8 cellular contexts compared by ENCODE assay signal in genomic region chrX:2710041-2710471, GRCh38. TPM values are rescaled to one million over a fixed set of nuclear protein-coding genes. Genes with fewer than 3 reads are reported as not detected.
A peak's percentile ranks its signal among the peaks of the same experiment; 100 is the strongest.
DNase-seq lines count a peak whose midpoint lies in the region; ATAC-seq and TF ChIP-seq lines count a peak whose summit lies in the region.

No MANE protein-coding gene starts in this region.

- no peaks in the 10 kb centered on the region for H3K9me2 ChIP-seq in PC-9 (ENCODE audit: insufficient read depth)

- peak overlapping the region; percentile 25; the same call in 1 of the 2 replicates for H2AFZ ChIP-seq in PC-9

- BruUV-seq in PC-9 (replicated peaks; lab: Mats Ljungman, UMichigan), result TSS peak; percentile 63

- intact Hi-C loops in PC-9 (cut with micrococcal nuclease; ENCODE audit: unreplicated experiment), result no loop called here

- H3K27me3 ChIP-seq in PC-9 (ENCODE audit: insufficient read depth, low read depth), result no peaks in the 10 kb centered on the region
- H3K27me3 ChIP-seq in muscle layer of colon (ENCODE audit: control insufficient read depth in 1 of 2, insufficient read depth in 2 of 2, low read length in 2 of 2), result no peaks in the 10 kb centered on the region

- in situ Hi-C loops in Caki2 (cut with HindIII; ENCODE audit: low pct_unique_long_range_greater_than_20kb, low sequenced_read_pairs), result no loop called here

- H3K9ac ChIP-seq in muscle layer of colon (ENCODE audit: low read length), result no peak overlapping the region

- no peaks in the 10 kb centered on the region for H4K20me1 ChIP-seq in PC-9 (ENCODE audit: insufficient read depth)

- TF ChIP-seq CTCF in PC-9 (conservative IDR thresholded peaks at IDR 0.05), result no peak

- peaks cover 56% of the 10 kb centered on the region for H3K79me2 ChIP-seq in PC-9 (ENCODE audit: low read depth)

- peak overlapping the region; percentile 67 for H3K4me2 ChIP-seq in PC-9

- POLR2A ChIA-PET in PC-9 (lab: Charles Lee; ENCODE audit: unreplicated experiment), result no interaction called here

- H3K4me3 ChIP-seq in PC-9, result peak overlapping the region; percentile 22; the same call in 1 of the 2 replicates
- H3K4me3 ChIP-seq in muscle layer of colon (ENCODE audit: low read depth in 1 of 2, low read length in 2 of 2), result peak overlapping the region in 1 of 2 donors; percentile 26

- DNase-seq in Caki2 (ENCODE audit: low read depth) (peak; percentile 86), PC-9 (peak; percentile 27 to 72), dermis blood vessel endothelial cell (peak; percentile 93), NCI-H1092 (lab: John Stamatoyannopoulos, UW) (no peak), DMS 273 (lab: John Stamatoyannopoulos, UW; ENCODE audit: unreplicated experiment) (no peak)

- ATAC-seq in GM18502 (IDR thresholded peaks at IDR 0.05; ENCODE audit: poor library complexity, unreplicated experiment) (no peak), GM21367 (IDR thresholded peaks at IDR 0.05; ENCODE audit: unreplicated experiment) (no peak)

- H3F3A ChIP-seq in PC-9 (ENCODE audit: insufficient read depth, low read depth), result peaks cover 61% of the 10 kb centered on the region

- H3K27ac ChIP-seq in PC-9 (peak overlapping the region; percentile 73), muscle layer of colon (ENCODE audit: low read depth, low read length) (peak overlapping the region; percentile 55)

- H3K36me3 ChIP-seq in PC-9 (ENCODE audit: low read depth) (no peaks in the 10 kb centered on the region), muscle layer of colon (ENCODE audit: insufficient read depth, low read length) (peaks cover 8% of the 10 kb centered on the region)

- H3K4me1 ChIP-seq in PC-9 (replicated peaks; ENCODE audit: insufficient read depth), result peaks cover 52% of the 10 kb centered on the region
- H3K4me1 ChIP-seq in muscle layer of colon (ENCODE audit: insufficient read depth, low read length), result peaks cover 45% of the 10 kb centered on the region

- H3K9me3 ChIP-seq in PC-9 (ENCODE audit: insufficient read depth, low read depth), result no peaks in the 10 kb centered on the region
- no peaks in the 10 kb centered on the region for H3K9me3 ChIP-seq in muscle layer of colon (ENCODE audit: low read length)

- CTCF ChIA-PET in PC-9 (lab: Charles Lee), result no interaction called here

RNA-seq across cellular contexts. Expression of gene CD99, which starts 19.0 kb away (rescaled TPM):
- total RNA-seq in Caki2 (2014; rRNA removed; shearing (Covaris generic); ENCODE audit: low replicate concordance), result 156 and 200 TPM in 2 replicates
- total RNA-seq in PC-9 (2021) (159 and 203 TPM in 2 replicates), dermis blood vessel endothelial cell (194 and 216 TPM in 2 replicates)

RNA-seq across cellular contexts. Expression of gene XG, which starts 41.8 kb away (rescaled TPM):
- total RNA-seq in Caki2 (2014; rRNA removed; shearing (Covaris generic); ENCODE audit: low replicate concordance), result not detected in 2 replicates
- not detected in 2 replicates for total RNA-seq in PC-9 (2021)
- total RNA-seq in dermis blood vessel endothelial cell, result under 0.01 TPM in 1 of 2 replicates, not detected in the other

Comparison
In these comparisons a context has a peak if more than half of its experiments do, and no peak if none do; other contexts are left out.
1. DNase-seq: peak in Caki2 (single experiment), PC-9 (2 of 2) and dermis blood vessel endothelial cell (single experiment); none in NCI-H1092 (single experiment) and DMS 273 (single experiment).